In the genomic region with DNA sequence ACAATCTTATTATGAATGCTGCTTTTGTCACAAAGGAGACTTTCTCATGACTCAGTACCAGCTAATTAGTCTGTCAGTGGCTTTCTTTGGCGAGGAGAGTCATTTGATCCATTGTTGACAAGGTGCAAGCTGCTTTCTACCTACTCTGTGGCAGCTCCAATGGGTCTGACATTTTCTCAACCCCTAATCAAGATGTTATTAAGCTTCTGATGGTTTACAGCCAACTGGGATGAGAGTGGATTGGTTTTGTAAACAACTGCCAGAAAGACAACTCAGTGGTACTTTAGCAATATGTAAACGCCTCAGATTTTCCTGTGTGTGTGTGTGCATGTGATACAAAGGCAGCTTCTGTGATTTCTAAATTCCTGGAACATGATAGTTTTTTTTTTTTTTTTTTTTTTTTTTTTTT, we compare ENCODE assay signal across 16 cellular contexts. TPM values are rescaled to one million over a fixed set of nuclear protein-coding genes. Genes with fewer than 3 reads are reported as not detected.
A peak's percentile ranks its signal among the peaks of the same experiment; 100 is the strongest.
DNase-seq lines count a peak whose midpoint lies in the region; ATAC-seq and TF ChIP-seq lines count a peak whose summit lies in the region.
"Had no signal": no experiment of that assay in that cellular context is flagged by ENCODE, and none has a peak within 500 bp of the region (broad histone marks: within the 10 kb centered on the region; RNA-seq: fewer than 3 reads in every experiment).

No MANE protein-coding gene starts in this region.

- WGBS in mammary epithelial cell (ENCODE audit: low coverage, missing lambda C conversion rate): 25% methylated on average over 2 of the region's 2 CpGs

- TF ChIP-seq CTCF in mammary epithelial cell (conservative IDR thresholded peaks at IDR 0.05 in 1 of 2, IDR thresholded peaks at IDR 0.05 in 1 of 2; ENCODE audit: extremely low read depth in 1 of 2, insufficient read depth in 1 of 2, low read depth in 1 of 2, low read length in 2 of 2): no peak

- no peaks in the 10 kb centered on the region for H4K20me1 ChIP-seq in mammary epithelial cell (ENCODE audit: insufficient read depth, low read length)

- DNase-seq in ELR (ENCODE audit: low read depth) (peak; percentile 31), NCI-H2081 treated with DMSO at 0.1 percent for 48 hours (lab: John Stamatoyannopoulos, UW) (peak; percentile 62), mammary epithelial cell (peak; percentile 86), myocyte (ENCODE audit: low read depth) (peak; percentile 18), hepatic stellate cell (ENCODE audit: low spot score) (no peak)
- no peak for DNase-seq in activated CD4-positive, CD25-positive, alpha-beta regulatory T cell treated with anti-CD3 and anti-CD28 coated beads, Interleukin-2, amount 50 U/mL, for 72 hours
- DNase-seq: activated CD4-positive, alpha-beta T cell treated with anti-CD3 and anti-CD28 coated beads for 1 hour; activated T-cell treated with anti-CD3 and anti-CD28 coated beads, Interleukin-2, amount 50 U/mL, for 4 hours; C1 segment of cervical spinal cord; MM.1S; NK-92 treated with Interleukin-12 subunit alpha and Interleukin-12 subunit beta, amount 100 ng/mL, for 24 hours; posterior cingulate gyrus; stimulated activated CD4-positive, alpha-beta T cell treated with anti-CD3 and anti-CD28 coated beads, Interleukin-4, amount 100 ng/mL, for 1 hour; stimulated activated naive CD4-positive, alpha-beta T cell treated with Interleukin-2 at 50 U/mL for 16 hours had no signal

- peak overlapping the region; percentile 25 for H3K9ac ChIP-seq in mammary epithelial cell (ENCODE audit: insufficient read depth, low read length)

- no peaks in the 10 kb centered on the region for H3K36me3 ChIP-seq in mammary epithelial cell (ENCODE audit: insufficient read depth, low read length)

- CTCF ChIA-PET in mammary epithelial cell (lab: Charles Lee; ENCODE audit: low non-redundant PET): no interaction called here

- intact Hi-C loops in mammary epithelial cell (cut with micrococcal nuclease): no loop called here

- in situ Hi-C loops in mammary epithelial cell (cut with MboI; ENCODE audit: low sequenced_read_pairs in 2 of 2): loop anchor here in 1 of 2 donors (5.0 kb wide), 1 partner anchor 40 kb away; no protein-coding TSS in a partner anchor

- no peaks in the 10 kb centered on the region for H3K27me3 ChIP-seq in mammary epithelial cell (ENCODE audit: insufficient read depth, low read length)

- no peaks in the 10 kb centered on the region for H3K79me2 ChIP-seq in mammary epithelial cell (ENCODE audit: insufficient read depth, low read length)

- H3K4me1 ChIP-seq in mammary epithelial cell (ENCODE audit: insufficient read depth, low read length): peaks cover 45% of the 10 kb centered on the region

- H2AFZ ChIP-seq in mammary epithelial cell (ENCODE audit: low read depth, low read length): peak overlapping the region; percentile 17

- no peak overlapping the region for H3K4me3 ChIP-seq in mammary epithelial cell (replicated peaks in 1 of 3; ENCODE audit: insufficient read depth in 1 of 3, low read depth in 2 of 3, low read length in 3 of 3)

- peak overlapping the region; percentile 74 for H3K27ac ChIP-seq in mammary epithelial cell (ENCODE audit: insufficient read depth, low read depth, low read length)

- H3K9me3 ChIP-seq in mammary epithelial cell (replicated peaks; ENCODE audit: insufficient read depth, low read length): no peaks in the 10 kb centered on the region

- dilution Hi-C loops in mammary epithelial cell (cut with HindIII; ENCODE audit: low sequenced_read_pairs): loop anchor here (5.0 kb wide), 1 partner anchor 50 kb away; no protein-coding TSS in a partner anchor

- ATAC-seq in GM21529 (IDR thresholded peaks at IDR 0.05; ENCODE audit: unreplicated experiment) (no peak), GM19035 (IDR thresholded peaks at IDR 0.05; ENCODE audit: unreplicated experiment) (no peak)
- ATAC-seq: activated T-cell treated with anti-CD3 and anti-CD28 coated beads, Interleukin-2, amount 50 U/mL, for 4 hours had no signal

- H3K4me2 ChIP-seq in mammary epithelial cell (ENCODE audit: insufficient read depth, low read depth, low read length): peak overlapping the region; percentile 39

- BruUV-seq in mammary epithelial cell (replicated peaks; lab: Mats Ljungman, UMichigan): no TSS peak

RNA-seq across cellular contexts. Expression of gene CLIP4, which starts 8.2 kb away (rescaled TPM):
- 100 to 1,000 TPM in 1 of 2 donors, 10 to 100 TPM in 1; 89.8 to 257 TPM for total RNA-seq in mammary epithelial cell
- polyA plus RNA-seq in mammary epithelial cell: 37.2 TPM
- polyA minus RNA-seq in mammary epithelial cell: 51.4 TPM
- total RNA-seq in myocyte: 126 and 129 TPM in 2 replicates
- 43.7 TPM for polyA plus RNA-seq in myocyte (2012)

RNA-seq across cellular contexts. Expression of gene PCARE, which starts 32.7 kb away (rescaled TPM):
- under 1 TPM in 1 of 2 donors, not detected in 1; under 0.01 TPM for total RNA-seq in mammary epithelial cell
- 0.05 TPM for polyA plus RNA-seq in mammary epithelial cell
- polyA minus RNA-seq in mammary epithelial cell: not detected
- total RNA-seq in myocyte: 0.31 and 0.32 TPM in 2 replicates
- 0.06 TPM for polyA plus RNA-seq in myocyte (2012)
- total RNA-seq: activated T-cell treated with anti-CD3 and anti-CD28 coated beads, Interleukin-2, amount 50 U/mL, for 4 hours had no signal

Comparison
In these comparisons a context has a peak if more than half of its experiments do, and no peak if none do; other contexts are left out.
1. DNase-seq: peak in ELR (single experiment), NCI-H2081 treated with DMSO at 0.1 percent for 48 hours (single experiment), mammary epithelial cell (single experiment) and myocyte (single experiment); none in hepatic stellate cell (single experiment) and activated CD4-positive, CD25-positive, alpha-beta regulatory T cell treated with anti-CD3 and anti-CD28 coated beads, Interleukin-2, amount 50 U/mL, for 72 hours (single experiment).